Comparison of ENCODE assay signal across 2 cellular contexts in the genomic region with DNA sequence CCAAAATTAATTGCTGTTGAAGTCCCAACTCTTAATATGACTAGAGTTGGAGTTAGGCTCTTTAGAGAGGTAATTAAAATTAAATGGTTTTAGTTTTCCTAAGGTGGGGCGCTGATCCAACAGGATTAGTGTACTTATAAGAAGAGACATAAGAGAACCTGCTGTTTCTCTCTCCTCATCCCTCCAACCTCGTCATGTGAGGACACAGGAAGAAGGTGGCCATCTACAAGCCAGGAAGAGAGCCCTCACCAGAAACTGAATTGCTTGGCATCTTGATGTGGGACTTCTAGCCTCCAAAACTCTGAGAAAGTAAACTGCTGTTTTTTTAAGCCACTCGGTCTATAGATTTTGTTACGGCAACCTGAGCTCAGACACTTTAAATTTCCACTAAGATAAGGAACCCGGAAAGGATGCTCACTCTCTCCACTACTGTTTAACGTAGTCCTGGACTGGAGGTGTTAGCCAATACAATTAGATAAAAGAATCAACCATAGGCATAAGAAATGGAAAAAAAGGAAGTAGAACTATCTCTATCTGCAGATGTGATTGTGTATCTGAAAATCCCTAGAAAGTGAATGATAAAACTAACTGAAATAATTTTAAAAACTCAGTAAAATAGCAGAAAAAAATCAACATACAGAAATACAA.
TF ChIP-seq lines count a peak whose summit lies in the region.

No MANE protein-coding gene starts in this region.

TF ChIP-seq in SK-N-SH, 30 proteins besides CTCF, POLR2A, EP300 and RAD21 (continued from another document):
- TF ChIP-seq, protein P1, sequence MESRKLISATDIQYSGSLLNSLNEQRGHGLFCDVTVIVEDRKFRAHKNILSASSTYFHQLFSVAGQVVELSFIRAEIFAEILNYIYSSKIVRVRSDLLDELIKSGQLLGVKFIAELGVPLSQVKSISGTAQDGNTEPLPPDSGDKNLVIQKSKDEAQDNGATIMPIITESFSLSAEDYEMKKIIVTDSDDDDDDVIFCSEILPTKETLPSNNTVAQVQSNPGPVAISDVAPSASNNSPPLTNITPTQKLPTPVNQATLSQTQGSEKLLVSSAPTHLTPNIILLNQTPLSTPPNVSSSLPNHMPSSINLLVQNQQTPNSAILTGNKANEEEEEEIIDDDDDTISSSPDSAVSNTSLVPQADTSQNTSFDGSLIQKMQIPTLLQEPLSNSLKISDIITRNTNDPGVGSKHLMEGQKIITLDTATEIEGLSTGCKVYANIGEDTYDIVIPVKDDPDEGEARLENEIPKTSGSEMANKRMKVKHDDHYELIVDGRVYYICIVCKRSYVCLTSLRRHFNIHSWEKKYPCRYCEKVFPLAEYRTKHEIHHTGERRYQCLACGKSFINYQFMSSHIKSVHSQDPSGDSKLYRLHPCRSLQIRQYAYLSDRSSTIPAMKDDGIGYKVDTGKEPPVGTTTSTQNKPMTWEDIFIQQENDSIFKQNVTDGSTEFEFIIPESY (IDR thresholded peaks at IDR 0.05; ENCODE audit: borderline replicate concordance, low read depth), result no peak
- TF ChIP-seq POLR2AphosphoS5 (IDR thresholded peaks at IDR 0.05; ENCODE audit: low read depth, low read length), result no peak
- no peak for TF ChIP-seq CHD2 (IDR thresholded peaks at IDR 0.05; ENCODE audit: low read length, partially characterized antibody)
- no peak for TF ChIP-seq RCOR1 (IDR thresholded peaks at IDR 0.05; ENCODE audit: low read length)
- no peak for TF ChIP-seq RXRA (IDR thresholded peaks at IDR 0.05; ENCODE audit: borderline replicate concordance, low read depth)
- no peak for TF ChIP-seq GATA2 (CRISPR knock-in tag; IDR thresholded peaks at IDR 0.05)
- no peak for TF ChIP-seq USF1 (IDR thresholded peaks at IDR 0.05; ENCODE audit: borderline replicate concordance, low read depth)
- no peak for TF ChIP-seq TAF1 (IDR thresholded peaks at IDR 0.05; ENCODE audit: borderline replicate concordance, low read depth, low read length)
- TF ChIP-seq ELF1 (IDR thresholded peaks at IDR 0.05), result no peak
- no peak for TF ChIP-seq NFIC (IDR thresholded peaks at IDR 0.05; ENCODE audit: borderline replicate concordance)
- no peak for TF ChIP-seq TEAD4 (IDR thresholded peaks at IDR 0.05; ENCODE audit: borderline replicate concordance, insufficient read depth)
- no peak for TF ChIP-seq TCF12 (IDR thresholded peaks at IDR 0.05)
- TF ChIP-seq NRF1 (IDR thresholded peaks at IDR 0.05; ENCODE audit: low read depth, low read length), result no peak

TF ChIP-seq in SK-N-SH treated with all-trans-retinoic acid at 6 μM for 48 hours, 23 proteins besides CTCF, POLR2A, EP300 and RAD21 (continued from another document):
- no peak for TF ChIP-seq PPARA (CRISPR knock-in tag; IDR thresholded peaks at IDR 0.05; ENCODE audit: borderline replicate concordance)
- TF ChIP-seq OSR1 (CRISPR knock-in tag; IDR thresholded peaks at IDR 0.05), result no peak
